In the genomic region with DNA sequence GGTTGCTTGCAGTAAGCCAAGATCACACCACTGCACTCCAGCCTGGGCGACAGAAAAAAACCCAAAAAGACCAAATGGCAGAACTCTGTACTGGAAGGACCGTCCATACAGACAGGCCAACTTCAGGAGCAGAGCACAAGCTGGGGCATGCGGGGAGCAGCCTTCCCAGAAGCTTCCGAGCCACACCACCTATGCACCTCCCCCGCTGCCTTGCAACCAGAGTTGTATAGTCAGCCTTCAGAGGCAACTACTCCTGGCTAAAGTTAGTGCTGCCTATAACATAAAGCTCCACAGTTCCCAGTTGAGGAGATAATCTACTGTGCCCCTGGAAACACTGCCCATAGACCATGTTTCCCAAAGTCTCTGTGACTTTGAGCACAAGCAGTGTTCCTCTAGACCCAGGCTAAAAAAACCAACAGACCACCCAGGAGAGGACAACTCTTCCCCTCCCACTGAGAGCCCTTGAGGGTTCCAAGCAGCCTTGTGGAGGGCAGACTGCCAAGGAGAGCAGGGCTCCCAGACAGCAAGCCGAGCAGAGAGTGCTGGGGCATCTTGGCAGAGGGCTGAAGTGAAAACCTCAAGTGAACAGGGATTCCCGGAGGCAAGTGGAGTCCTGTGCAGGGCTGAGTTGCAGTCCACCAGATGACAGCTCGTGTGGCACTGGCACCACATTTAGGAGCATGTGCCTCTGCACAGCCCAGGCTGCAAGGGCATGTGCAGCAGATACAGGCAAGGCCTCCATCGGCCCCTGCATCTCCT, we compare ENCODE assay signal across 19 cellular contexts. TPM values are rescaled to one million over a fixed set of nuclear protein-coding genes. Genes with fewer than 3 reads are reported as not detected.
DNase-seq lines count a peak whose midpoint lies in the region; ATAC-seq, FAIRE-seq and TF ChIP-seq lines count a peak whose summit lies in the region.
"Had no signal": no experiment of that assay in that cellular context is flagged by ENCODE, and none has a peak within 500 bp of the region (broad histone marks: within the 10 kb centered on the region; RNA-seq: fewer than 3 reads in every experiment).

No MANE protein-coding gene starts in this region.

- H3K9ac ChIP-seq in smooth muscle cell (ENCODE audit: low read depth), result no peak overlapping the region
- H3K9ac ChIP-seq: BLaER1 had no signal

- H3K4me3 ChIP-seq in RWPE2 (ENCODE audit: severe bottlenecking) (no peak overlapping the region), smooth muscle cell (no peak overlapping the region)
- H3K4me3 ChIP-seq: BLaER1, suprapubic skin had no signal

- no peaks in the 10 kb centered on the region for H3K4me1 ChIP-seq in RWPE2 (ENCODE audit: insufficient read depth, poor library complexity, severe bottlenecking)
- peaks cover 3% of the 10 kb centered on the region for H3K4me1 ChIP-seq in smooth muscle cell (ENCODE audit: low read depth)

- H3K27ac Mint-ChIP-seq in CD14-positive monocyte, result peak overlapping the region in 4 of 7 donors; percentile 37 to 70 (median 48)
- H3K27ac Mint-ChIP-seq: activated B cell treated with CpG ODN at 0.5 μM for 24 hours; activated naive CD4-positive, alpha-beta T cell treated with anti-CD3 and anti-CD28 coated beads for 36 hours; memory B cell had no signal

- H3K4me2 ChIP-seq in smooth muscle cell, result no peak overlapping the region
- H3K4me2 ChIP-seq: BLaER1 had no signal

- intact Hi-C loops in CD14-positive monocyte (cut with micrococcal nuclease), result loop anchor here (10.0 kb wide), 1 partner anchor 183 kb away; a partner anchor contains a TSS

- H3K27me3 ChIP-seq in RWPE2 (ENCODE audit: insufficient read depth, poor library complexity, severe bottlenecking), result no peaks in the 10 kb centered on the region
- no peaks in the 10 kb centered on the region for H3K27me3 ChIP-seq in smooth muscle cell (ENCODE audit: low read depth)
- H3K27me3 ChIP-seq: BLaER1, suprapubic skin had no signal

- ATAC-seq in RWPE2 (ENCODE audit: low read depth), result peak; percentile 15; the same call in 1 of the 3 replicates
- ATAC-seq in GM18858 (IDR thresholded peaks at IDR 0.05; ENCODE audit: unreplicated experiment), result no peak
- ATAC-seq: PC-3 had no signal

- peaks cover 45 to 62% of the 10 kb centered on the region in 2 donors for H3K36me3 Mint-ChIP-seq in CD14-positive monocyte

- no peaks in the 10 kb centered on the region for H3K9me3 Mint-ChIP-seq in CD14-positive monocyte
- H3K9me3 Mint-ChIP-seq: activated B cell treated with CpG ODN at 0.5 μM for 24 hours; activated naive CD4-positive, alpha-beta T cell treated with anti-CD3 and anti-CD28 coated beads for 36 hours; H9; memory B cell had no signal

- no peak for TF ChIP-seq CTCF in CD14-positive monocyte (IDR thresholded peaks at IDR 0.05)
- TF ChIP-seq CTCF in RWPE2 (IDR thresholded peaks at IDR 0.05; ENCODE audit: poor library complexity, severe bottlenecking), result no peak
- no peak for TF ChIP-seq CTCF in smooth muscle cell (IDR thresholded peaks at IDR 0.05; ENCODE audit: borderline replicate concordance, insufficient read depth, poor library complexity, severe bottlenecking)

- no peak for FAIRE-seq in urothelium cell line (lab: Jason Lieb, UNC)

- H3K27me3 Mint-ChIP-seq in CD14-positive monocyte (ENCODE audit: low read depth in 3 of 3), result no peaks in the 10 kb centered on the region
- H3K27me3 Mint-ChIP-seq: activated B cell treated with CpG ODN at 0.5 μM for 24 hours, memory B cell had no signal

- H3K36me3 ChIP-seq in RWPE2 (ENCODE audit: low read depth), result peaks cover 49% of the 10 kb centered on the region
- H3K36me3 ChIP-seq in smooth muscle cell (ENCODE audit: low read depth), result peaks cover 4% of the 10 kb centered on the region

- DNase-seq in CD14-positive monocyte (ENCODE audit: low spot score) (no peak), RWPE2 (ENCODE audit: low spot score) (no peak), fibroblast of the conjunctiva (ENCODE audit: low read depth) (peak; percentile 65), myocyte (ENCODE audit: low read depth) (peak; percentile 8), smooth muscle cell (lab: John Stamatoyannopoulos, UW; ENCODE audit: unreplicated experiment) (no peak), urothelium cell line (ENCODE audit: low spot score) (no peak), NCI-H1105 treated with DMSO at 0.1 percent for 48 hours (lab: John Stamatoyannopoulos, UW) (no peak)
- DNase-seq: activated B cell treated with CpG ODN at 0.5 μM for 24 hours; activated naive CD4-positive, alpha-beta T cell treated with anti-CD3 and anti-CD28 coated beads for 36 hours; H9; NCI-H187 treated with DMSO at 0.1 percent for 48 hours; NCI-H524; occipital lobe; PC-3; T-helper 1 cell had no signal

- H3K4me3 Mint-ChIP-seq in CD14-positive monocyte, result no peak overlapping the region
- H3K4me3 Mint-ChIP-seq: activated B cell treated with CpG ODN at 0.5 μM for 24 hours; activated naive CD4-positive, alpha-beta T cell treated with anti-CD3 and anti-CD28 coated beads for 36 hours; H9; memory B cell had no signal

- H3F3A ChIP-seq in smooth muscle cell (ENCODE audit: low read depth), result peaks cover 15% of the 10 kb centered on the region

- H3K79me2 ChIP-seq in smooth muscle cell (ENCODE audit: low read depth), result peaks cover 8% of the 10 kb centered on the region

- 90% methylated on average over 9 of the region's 9 CpGs for WGBS in smooth muscle cell (ENCODE audit: low lambda C conversion rate)

- no peaks in the 10 kb centered on the region for H3K9me3 ChIP-seq in RWPE2 (ENCODE audit: severe bottlenecking)
- H3K9me3 ChIP-seq in smooth muscle cell (replicated peaks; ENCODE audit: low read depth), result no peaks in the 10 kb centered on the region
- H3K9me3 ChIP-seq: BLaER1, suprapubic skin had no signal

- H4K20me1 ChIP-seq in smooth muscle cell (ENCODE audit: low read depth), result no peaks in the 10 kb centered on the region

- H3K27ac ChIP-seq in RWPE2 (ENCODE audit: poor library complexity, severe bottlenecking), result no peak overlapping the region
- no peak overlapping the region for H3K27ac ChIP-seq in smooth muscle cell (ENCODE audit: low read depth)
- H3K27ac ChIP-seq: BLaER1, suprapubic skin had no signal

- no peak overlapping the region for H2AFZ ChIP-seq in smooth muscle cell (ENCODE audit: low read depth)

- H3K4me1 Mint-ChIP-seq in CD14-positive monocyte, result peaks cover 27% of the 10 kb centered on the region

RNA-seq across cellular contexts. Expression of a gene that starts 6.8 kb away (rescaled TPM):
- 1 to 10 TPM in 1 of 2 donors, not detected in 1; 3.8 TPM for polyA plus RNA-seq in CD14-positive monocyte
- 8.3 and 10.5 TPM in 2 replicates for total RNA-seq in myocyte
- polyA plus RNA-seq in myocyte (2012), result not detected
- total RNA-seq in smooth muscle cell, result 7.0 and 7.3 TPM in 2 replicates
- polyA plus RNA-seq in smooth muscle cell, result not detected in 2 replicates

RNA-seq across cellular contexts. Expression of a gene that starts 32.7 kb away (rescaled TPM):
- polyA plus RNA-seq in CD14-positive monocyte (1 to 10 TPM in 1 of 2 donors, under 1 TPM in 1; 0.13 to 1.3 TPM), smooth muscle cell (21.0 and 22.3 TPM in 2 replicates)
- total RNA-seq in myocyte (6.9 and 8.8 TPM in 2 replicates), smooth muscle cell (8.4 and 9.7 TPM in 2 replicates)
- 121 TPM for polyA plus RNA-seq in myocyte (2012)

Comparison
In these comparisons a context has a peak if more than half of its experiments do, and no peak if none do; other contexts are left out.
1. DNase-seq: peak in fibroblast of the conjunctiva (single experiment) and myocyte (single experiment); none in CD14-positive monocyte (single experiment), RWPE2 (single experiment), smooth muscle cell (single experiment), urothelium cell line (single experiment) and NCI-H1105 treated with DMSO at 0.1 percent for 48 hours (single experiment).